Comparison of ENCODE assay signal across 10 cellular contexts in genomic region chr1:205668951-205669340, GRCh38. TPM values are rescaled to one million over a fixed set of nuclear protein-coding genes. Genes with fewer than 3 reads are reported as not detected.
A peak's percentile ranks its signal among the peaks of the same experiment; 100 is the strongest.
DNase-seq lines count a peak whose midpoint lies in the region; ATAC-seq and TF ChIP-seq lines count a peak whose summit lies in the region.
"Had no signal": no experiment of that assay in that cellular context is flagged by ENCODE, and none has a peak within 500 bp of the region (broad histone marks: within the 10 kb centered on the region; RNA-seq: fewer than 3 reads in every experiment).

No MANE protein-coding gene starts in this region.

- H3K9me3 ChIP-seq in neuronal stem cell (replicated peaks in 1 of 2; ENCODE audit: control insufficient read depth in 2 of 2, insufficient read depth in 1 of 2, low read depth in 1 of 2, low read length in 2 of 2) (no peaks in the 10 kb centered on the region), psoas muscle (no peaks in the 10 kb centered on the region)

- no peak overlapping the region for H3K14ac ChIP-seq in neuronal stem cell (ENCODE audit: low read length)

- TF ChIP-seq CTCF in astrocyte of the cerebellum (IDR thresholded peaks at IDR 0.05; ENCODE audit: low read depth, low read length, missing control alignments) (peak; percentile 3), psoas muscle (IDR thresholded peaks at IDR 0.05) (no peak), lower leg skin (IDR thresholded peaks at IDR 0.05) (no peak)

- in situ Hi-C loops in astrocyte of the cerebellum (cut with HindIII; ENCODE audit: low sequenced_read_pairs) = no loop called here

- H3K36me3 ChIP-seq in neuronal stem cell (replicated peaks in 1 of 2; ENCODE audit: control insufficient read depth in 2 of 2, insufficient read depth in 2 of 2, low read length in 2 of 2) (no peaks in the 10 kb centered on the region), psoas muscle (ENCODE audit: insufficient read depth in 1 of 2, low read depth in 1 of 2) (no peaks in the 10 kb centered on the region)

- H2AFZ ChIP-seq in neuronal stem cell (ENCODE audit: low read length) = peak overlapping the region; percentile 81

- H3K4me2 ChIP-seq in neuronal stem cell (ENCODE audit: insufficient read depth, low read length, poor library complexity, severe bottlenecking) = no peak overlapping the region

- H3K27me3 ChIP-seq in neuronal stem cell (ENCODE audit: control insufficient read depth in 3 of 3, insufficient read depth in 3 of 3, low read depth in 1 of 3, low read length in 3 of 3) = no peaks in the 10 kb centered on the region
- no peaks in the 10 kb centered on the region for H3K27me3 ChIP-seq in psoas muscle (ENCODE audit: insufficient read depth in 3 of 3, low read length in 2 of 3)

- TF ChIP-seq POLR2A in lower leg skin (IDR thresholded peaks at IDR 0.05) = no peak

- peak; percentile 23 for ATAC-seq in GM18502 (IDR thresholded peaks at IDR 0.05; ENCODE audit: poor library complexity, unreplicated experiment)
- ATAC-seq in HG03045 (IDR thresholded peaks at IDR 0.05; ENCODE audit: unreplicated experiment) = peak; percentile 35
- no peak for ATAC-seq in psoas muscle
- no peak for ATAC-seq in HG02571 (IDR thresholded peaks at IDR 0.05; ENCODE audit: unreplicated experiment)

- no peak overlapping the region for H3K4ac ChIP-seq in neuronal stem cell (ENCODE audit: low read length)

- no CpG with 5 or more reads among the region's 5 CpGs for WGBS in neuronal stem cell (ENCODE audit: extremely low coverage in 2 of 2, insufficient read length in 2 of 2, insufficient replicate concordance in 1 of 2), 2 donors
- WGBS in psoas muscle, 3 donors = 65 to 71% (median 71%) methylated on average over 5 of the region's 5 CpGs
- WGBS in lower leg skin, 2 donors = 55 to 76% methylated on average over 5 of the region's 5 CpGs

- no peak overlapping the region for H4K91ac ChIP-seq in neuronal stem cell (ENCODE audit: low read depth, low read length, poor library complexity)

- peaks cover 41 to 50% of the 10 kb centered on the region in 2 donors for H3K4me1 ChIP-seq in neuronal stem cell (ENCODE audit: control insufficient read depth in 2 of 2, insufficient read depth in 1 of 2, low read depth in 1 of 2, low read length in 2 of 2)
- H3K4me1 ChIP-seq in psoas muscle = no peaks in the 10 kb centered on the region

- DNase-seq in astrocyte of the cerebellum (ENCODE audit: low read depth) (no peak), neuronal stem cell (ENCODE audit: low spot score) (no peak), psoas muscle (no peak), lower leg skin (ENCODE audit: low spot score in 2 of 2) (no peak), T-helper 9 cell (no peak)
- DNase-seq: activated CD8-positive, alpha-beta memory T cell treated with anti-CD3 and anti-CD28 coated beads, Interleukin-2, amount 50 U/mL, for 48 hours; GF-D8 had no signal

- peak overlapping the region; percentile 34 for H2BK12ac ChIP-seq in neuronal stem cell (ENCODE audit: low read length)

- H3K23ac ChIP-seq in neuronal stem cell (ENCODE audit: low read depth, low read length, poor library complexity) = no peak overlapping the region

- H3K27ac ChIP-seq in neuronal stem cell (replicated peaks; ENCODE audit: low read length) (peak overlapping the region; percentile 98), psoas muscle (no peak overlapping the region)

- H2AK5ac ChIP-seq in neuronal stem cell (ENCODE audit: low read depth, low read length) = peak overlapping the region; percentile 51

- intact Hi-C loops in psoas muscle (cut with DNase I) (no loop called here), lower leg skin (cut with DNase I; ENCODE audit: low total_unique reads) (no loop called here)

- H4K8ac ChIP-seq in neuronal stem cell (ENCODE audit: low read depth, low read length) = no peak overlapping the region

- peak overlapping the region; percentile 93 for H3K18ac ChIP-seq in neuronal stem cell (ENCODE audit: low read length)

- H3K9ac ChIP-seq in neuronal stem cell (ENCODE audit: low read depth, low read length, poor library complexity) = no peak overlapping the region

- no peak overlapping the region for H3K4me3 ChIP-seq in astrocyte of the cerebellum (ENCODE audit: low read depth, low read length)
- H3K4me3 ChIP-seq in neuronal stem cell (ENCODE audit: low read length in 2 of 2) = no peak overlapping the region
- no peak overlapping the region for H3K4me3 ChIP-seq in psoas muscle
- H3K4me3 ChIP-seq in lower leg skin (ENCODE audit: low read depth, poor library complexity, severe bottlenecking) = no peak overlapping the region

- H2BK120ac ChIP-seq in neuronal stem cell (ENCODE audit: low read depth, low read length) = peak overlapping the region; percentile 84

- H3K79me1 ChIP-seq in neuronal stem cell (ENCODE audit: low read depth, low read length) = peaks cover 4% of the 10 kb centered on the region

- H2BK15ac ChIP-seq in neuronal stem cell (ENCODE audit: low read length) = peak overlapping the region; percentile 23

- peak overlapping the region; percentile 96 for H2BK5ac ChIP-seq in neuronal stem cell (ENCODE audit: low read length)

RNA-seq across cellular contexts. Expression of gene SLC45A3, which starts 11.4 kb away (rescaled TPM):
- polyA plus RNA-seq in neuronal stem cell (2013, experiment 1 of 2) = 8.4 TPM
- polyA plus RNA-seq in neuronal stem cell (2013, experiment 2 of 2) = 8.6 TPM
- total RNA-seq in psoas muscle (1 to 10 TPM in 1 of 4 donors, under 1 TPM in 3; 0.32 to 2.7 (median 0.51) TPM), lower leg skin (1 to 10 TPM; 1.9 to 5.1 (median 3.1) TPM)
- polyA plus RNA-seq in psoas muscle = under 1 TPM; 0.15 to 0.95 (median 0.16) TPM

RNA-seq across cellular contexts. Expression of gene ELK4, which starts 37.1 kb away (rescaled TPM):
- polyA plus RNA-seq in neuronal stem cell (2013, experiment 1 of 2) = 15.5 TPM
- polyA plus RNA-seq in neuronal stem cell (2013, experiment 2 of 2) = 15.7 TPM
- total RNA-seq in psoas muscle (10 to 100 TPM; 34.4 to 67.8 (median 43.7) TPM), lower leg skin (10 to 100 TPM; 24.1 to 44.2 (median 28.3) TPM)
- polyA plus RNA-seq in psoas muscle = 10 to 100 TPM in 2 of 3 donors, 1 to 10 TPM in 1; 5.5 to 18.6 (median 11.2) TPM

Comparison
In these comparisons a context has a peak if more than half of its experiments do, and no peak if none do; other contexts are left out.
1. ATAC-seq: peak in GM18502 (single experiment) and HG03045 (single experiment); none in psoas muscle (0 of 4) and HG02571 (single experiment).